8 cellular contexts compared by ENCODE assay signal in the genomic region with DNA sequence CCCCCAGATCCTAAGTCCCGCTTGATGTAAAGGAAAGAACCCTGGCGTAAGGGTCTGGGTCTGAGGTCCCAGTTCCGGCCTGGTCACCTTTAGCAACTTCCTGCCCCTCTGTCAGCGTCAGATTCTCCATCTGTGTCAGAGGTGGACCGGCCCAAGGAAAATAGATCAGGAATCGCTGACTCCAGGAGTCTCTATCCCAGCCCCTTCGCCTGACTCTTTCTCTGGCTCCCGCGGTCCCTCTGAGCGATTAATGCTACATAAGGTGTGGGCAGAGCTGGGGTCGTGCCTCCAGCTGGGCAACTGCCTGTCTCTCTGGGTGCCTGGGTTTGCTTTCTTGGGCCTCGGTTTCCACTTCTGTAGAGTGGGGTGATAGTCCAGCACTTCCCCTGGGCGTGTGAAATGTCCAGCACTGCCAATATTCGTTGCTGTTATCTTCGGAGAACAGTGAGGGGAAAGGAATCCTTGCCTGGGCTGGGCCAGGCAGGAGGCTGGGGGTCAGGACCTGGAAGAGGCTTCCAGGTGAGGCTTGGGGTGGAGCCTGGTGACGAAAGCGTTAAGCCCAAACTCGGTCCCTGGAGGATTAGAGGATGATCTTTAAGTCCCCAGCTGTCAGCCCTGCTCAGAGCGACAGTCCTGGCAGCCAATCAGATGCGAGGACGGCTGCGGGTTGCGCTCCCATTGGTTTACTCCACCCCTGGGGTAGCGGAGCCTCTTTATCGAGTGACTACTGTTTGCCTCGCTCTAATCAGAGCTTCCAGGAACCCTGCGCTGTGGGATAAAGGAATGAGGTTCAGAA. TPM values are rescaled to one million over a fixed set of nuclear protein-coding genes. Genes with fewer than 3 reads are reported as not detected.
DNase-seq lines count a peak whose midpoint lies in the region; ATAC-seq and TF ChIP-seq lines count a peak whose summit lies in the region.

No MANE protein-coding gene starts in this region.

- TF ChIP-seq CTCF in DND-41 (IDR thresholded peaks at IDR 0.05; ENCODE audit: borderline replicate concordance, extremely low read depth, low read length, poor library complexity, severe bottlenecking) = no peak
- TF ChIP-seq CTCF in adrenal gland (IDR thresholded peaks at IDR 0.05) = no peak
- no peak for TF ChIP-seq CTCF in heart right ventricle (IDR thresholded peaks at IDR 0.05)
- TF ChIP-seq CTCF in transverse colon (IDR thresholded peaks at IDR 0.05) = no peak

- intact Hi-C loops in adrenal gland (cut with DNase I) (no loop called here), heart right ventricle (cut with DNase I) (loop anchor here in 6 of 10 donors (2.0 to 10.0 kb wide), 5 partner anchors 42 to 57 kb away; partner anchors contain the start of gene POLR2E (in 5 of the 6)), posterior cingulate gyrus (cut with DNase I) (loop anchor here (2.0 to 10.0 kb wide), 2 partner anchors 20 to 54 kb away; partner anchors contain the start of genes POLR2E, RNU6-2 and TMEM259), transverse colon (cut with DNase I; ENCODE audit: low total_unique reads) (no loop called here)

- H3K9ac ChIP-seq in DND-41 (ENCODE audit: low read depth, low read length) = peak overlapping the region; percentile 62

- peaks cover 16% of the 10 kb centered on the region for H3K36me3 ChIP-seq in DND-41 (ENCODE audit: insufficient read depth, low read length)
- H3K36me3 ChIP-seq in adrenal gland (replicated peaks in 1 of 2) = peaks cover 0 to 20% of the 10 kb centered on the region in 2 donors
- peaks cover 0 to 26% (median 0%) of the 10 kb centered on the region in 9 donors for H3K36me3 ChIP-seq in heart right ventricle
- H3K36me3 ChIP-seq in transverse colon = peaks cover 0 to 8% (median 2%) of the 10 kb centered on the region in 4 donors

- TF ChIP-seq POLR2A in adrenal gland (IDR thresholded peaks at IDR 0.05) (no peak), transverse colon (IDR thresholded peaks at IDR 0.05) (no peak)

- DNase-seq in DND-41 (peak; percentile 92), NCI-H1436 (lab: John Stamatoyannopoulos, UW) (peak; percentile 94), T-helper 1 cell (peak; percentile 78 to 93 (median 85)), adrenal gland (peak; percentile 86 to 97 (median 93)), heart right ventricle (peak; percentile 92), posterior cingulate gyrus (peak; percentile 87 to 99 (median 95)), transverse colon (peak; percentile 94)

- H3K27ac ChIP-seq in DND-41 (ENCODE audit: low read length) (peak overlapping the region; percentile 54), adrenal gland (peak overlapping the region in 2 of 5 donors; percentile 43 to 49), heart right ventricle (peak overlapping the region in 7 of 10 donors; percentile 13 to 92 (median 41)), transverse colon (peak overlapping the region; percentile 72 to 81 (median 78))

- H3K4me1 ChIP-seq in DND-41 (ENCODE audit: insufficient read depth, low read length) = peaks cover 48% of the 10 kb centered on the region
- H3K4me1 ChIP-seq in adrenal gland (replicated peaks in 1 of 2) = peaks cover 7 to 28% of the 10 kb centered on the region in 2 donors
- H3K4me1 ChIP-seq in heart right ventricle = peaks cover 5 to 56% (median 29%) of the 10 kb centered on the region in 9 donors
- H3K4me1 ChIP-seq in transverse colon = peaks cover 29 to 55% (median 34%) of the 10 kb centered on the region in 4 donors

- no peak for TF ChIP-seq EP300 in transverse colon (IDR thresholded peaks at IDR 0.05; ENCODE audit: low read depth)

- no peaks in the 10 kb centered on the region for H3K79me2 ChIP-seq in DND-41 (ENCODE audit: insufficient read depth, low read length)

- H3K27me3 ChIP-seq in DND-41 (ENCODE audit: insufficient read depth, low read length, poor library complexity) (no peaks in the 10 kb centered on the region), adrenal gland (no peaks in the 10 kb centered on the region), heart right ventricle (no peaks in the 10 kb centered on the region), transverse colon (no peaks in the 10 kb centered on the region)

- peaks cover 8% of the 10 kb centered on the region; the same call in 1 of the 2 replicates for H4K20me1 ChIP-seq in DND-41 (ENCODE audit: insufficient read depth, low read length)

- no peaks in the 10 kb centered on the region for H3K9me3 ChIP-seq in DND-41 (ENCODE audit: insufficient read depth, low read length, severe bottlenecking)
- no peaks in the 10 kb centered on the region for H3K9me3 ChIP-seq in adrenal gland (replicated peaks in 1 of 3)
- no peaks in the 10 kb centered on the region for H3K9me3 ChIP-seq in heart right ventricle
- H3K9me3 ChIP-seq in transverse colon = no peaks in the 10 kb centered on the region

- 1 to 7% (median 2%) methylated on average over 16 to 27 of the region's 27 CpGs for whole genome bisulfite sequencing in adrenal gland, 4 donors
- WGBS in heart right ventricle, 2 donors = 1 to 3% methylated on average over 27 of the region's 27 CpGs
- 1% methylated on average over 27 of the region's 27 CpGs; no CpG with 5 or more reads in 1 of the 2 donors for WGBS in transverse colon (ENCODE audit: low coverage in 1 of 2), 2 donors

- peak; percentile 71 for ATAC-seq in DND-41 (ENCODE audit: insufficient read depth, low read depth)
- peak; percentile 34 for ATAC-seq in HG02588 (IDR thresholded peaks at IDR 0.05; ENCODE audit: unreplicated experiment)
- ATAC-seq in heart right ventricle = peak; percentile 55 to 86 (median 78)

- H2AFZ ChIP-seq in DND-41 (ENCODE audit: low read depth, low read length) = peak overlapping the region; percentile 74

- peak overlapping the region; percentile 95 for H3K4me2 ChIP-seq in DND-41 (ENCODE audit: insufficient read depth, low read length)

- H3K4me3 ChIP-seq in DND-41 (ENCODE audit: low read depth in 1 of 2, low read length in 2 of 2) = peak overlapping the region; percentile 39 to 79
- peak overlapping the region in 2 of 4 donors; percentile 31 to 51 for H3K4me3 ChIP-seq in adrenal gland
- H3K4me3 ChIP-seq in heart right ventricle = peak overlapping the region; percentile 30 to 73 (median 61)
- peak overlapping the region; percentile 23 to 55 (median 42) for H3K4me3 ChIP-seq in transverse colon

- in situ Hi-C loops in transverse colon (cut with MboI; ENCODE audit: low pct_ligation_motif_present in 1 of 4, low pct_unique_long_range_greater_than_20kb in 1 of 4, low sequenced_read_pairs in 3 of 4) = no loop called here

RNA-seq across cellular contexts. Expression of gene ABCA7, which starts 0.8 kb away (rescaled TPM):
- 10 to 100 TPM in 7 of 8 donors, 1 to 10 TPM in 1; 8.8 to 23.2 (median 18.8) TPM for total RNA-seq in adrenal gland
- polyA plus RNA-seq in adrenal gland = 100 to 1,000 TPM in 1 of 3 donors, 10 to 100 TPM in 1, 1 to 10 TPM in 1; 2.1 to 109 (median 28.7) TPM
- 10 to 100 TPM in 1 of 10 donors, 1 to 10 TPM in 9; 4.3 to 18.1 (median 5.6) TPM for total RNA-seq in heart right ventricle
- polyA plus RNA-seq in heart right ventricle = 10 to 100 TPM in 1 of 2 donors, 1 to 10 TPM in 1; 2.7 to 23.4 TPM
- 100 to 1,000 TPM in 1 of 4 donors, 10 to 100 TPM in 3; 47.1 to 128 (median 82.0) TPM for total RNA-seq in transverse colon

RNA-seq across cellular contexts. Expression of gene CNN2, which starts 14.3 kb away (rescaled TPM):
- total RNA-seq in adrenal gland (10 to 100 TPM; 24.2 to 64.9 (median 42.7) TPM), heart right ventricle (100 to 1,000 TPM in 2 of 10 donors, 10 to 100 TPM in 8; 33.0 to 117 (median 63.5) TPM), transverse colon (10 to 100 TPM; 39.2 to 57.6 (median 48.2) TPM)
- polyA plus RNA-seq in adrenal gland (10 to 100 TPM; 11.2 to 60.8 (median 52.5) TPM), heart right ventricle (10 to 100 TPM; 49.0 to 61.2 TPM)

RNA-seq across cellular contexts. Expression of gene RNU6-2, which starts 19.4 kb away (rescaled TPM):
- total RNA-seq in adrenal gland = not detected
- not detected for polyA plus RNA-seq in adrenal gland
- not detected for total RNA-seq in heart right ventricle
- polyA plus RNA-seq in heart right ventricle = not detected
- not detected for total RNA-seq in transverse colon

RNA-seq across cellular contexts. Expression of gene TMEM259, which starts 19.8 kb away (rescaled TPM):
- total RNA-seq in adrenal gland = 100 to 1,000 TPM; 126 to 308 (median 202) TPM
- 100 to 1,000 TPM in 2 of 3 donors, 10 to 100 TPM in 1; 79.4 to 743 (median 370) TPM for polyA plus RNA-seq in adrenal gland
- total RNA-seq in heart right ventricle = 100 to 1,000 TPM in 8 of 10 donors, 10 to 100 TPM in 2; 94.3 to 141 (median 111) TPM
- polyA plus RNA-seq in heart right ventricle = 100 to 1,000 TPM; 144 to 289 TPM
- total RNA-seq in transverse colon = 100 to 1,000 TPM; 226 to 676 (median 303) TPM

RNA-seq across cellular contexts. Expression of gene ARHGAP45, which starts 26.3 kb away (rescaled TPM):
- 10 to 100 TPM; 18.8 to 74.3 (median 34.8) TPM for total RNA-seq in adrenal gland
- 10 to 100 TPM in 2 of 3 donors, 1 to 10 TPM in 1; 1.6 to 75.4 (median 30.2) TPM for polyA plus RNA-seq in adrenal gland
- total RNA-seq in heart right ventricle = 10 to 100 TPM in 1 of 10 donors, 1 to 10 TPM in 9; 1.9 to 27.4 (median 4.1) TPM
- 1 to 10 TPM; 4.4 to 8.6 TPM for polyA plus RNA-seq in heart right ventricle
- total RNA-seq in transverse colon = 100 to 1,000 TPM in 1 of 4 donors, 10 to 100 TPM in 2, 1 to 10 TPM in 1; 10.0 to 174 (median 76.9) TPM

Comparison
In these comparisons a context has a peak if more than half of its experiments do, and no peak if none do; other contexts are left out.
1. intact Hi-C loops: an anchor here in heart right ventricle (2.0 to 10.0 kb wide) and posterior cingulate gyrus (2.0 to 10.0 kb wide); none called in adrenal gland and transverse colon.